Comparison of ENCODE assay signal across 16 cellular contexts in genomic region chr2:25421289-25421688, GRCh38.
A peak's percentile ranks its signal among the peaks of the same experiment; 100 is the strongest.
DNase-seq lines count a peak whose midpoint lies in the region; ATAC-seq and TF ChIP-seq lines count a peak whose summit lies in the region.
"Had no signal": no experiment of that assay in that cellular context is flagged by ENCODE, and none has a peak within 500 bp of the region (broad histone marks: within the 10 kb centered on the region; RNA-seq: fewer than 3 reads in every experiment).

No MANE protein-coding gene starts in this region.

- H3K27me3 Mint-ChIP-seq in activated B cell treated with CpG ODN at 0.5 μM for 24 hours: no peaks in the 10 kb centered on the region
- H3K27me3 Mint-ChIP-seq in naive thymus-derived CD4-positive, alpha-beta T cell: no peaks in the 10 kb centered on the region

- POLR2A ChIA-PET in activated B cell treated with CpG ODN at 0.5 μM for 24 hours (lab: Charles Lee): interaction anchor here (0.9 to 6.7 kb wide), 14 partner anchors 9 to 259 kb away, joined by 3 to 214 read pairs (median 8); no protein-coding TSS in a partner anchor
- POLR2A ChIA-PET in naive thymus-derived CD4-positive, alpha-beta T cell (lab: Charles Lee): no interaction called here

- 77 to 90% (median 80%) methylated on average over 6 of the region's 6 CpGs for WGBS in adrenal gland, 4 donors

- H3K4me3 ChIP-seq in naive thymus-derived CD4-positive, alpha-beta T cell (ENCODE audit: low read length): no peak overlapping the region
- no peak overlapping the region for H3K4me3 ChIP-seq in adrenal gland

- peaks cover 0 to 9% (median 0%) of the 10 kb centered on the region in 3 experiments for H3K36me3 ChIP-seq in naive thymus-derived CD4-positive, alpha-beta T cell (ENCODE audit: control insufficient read depth in 2 of 3, insufficient read depth in 3 of 3, low read length in 3 of 3)
- no peaks in the 10 kb centered on the region for H3K36me3 ChIP-seq in adrenal gland (replicated peaks in 1 of 2)

- peaks cover 6% of the 10 kb centered on the region for H3K9me3 Mint-ChIP-seq in activated B cell treated with CpG ODN at 0.5 μM for 24 hours
- H3K9me3 Mint-ChIP-seq in naive thymus-derived CD4-positive, alpha-beta T cell: peaks cover 0 to 8% (median 0%) of the 10 kb centered on the region in 11 donors

- no peak for TF ChIP-seq CTCF in activated B cell treated with CpG ODN at 0.5 μM for 24 hours (IDR thresholded peaks at IDR 0.05)
- TF ChIP-seq CTCF in adrenal gland (IDR thresholded peaks at IDR 0.05): no peak

- H3K36me3 Mint-ChIP-seq in activated B cell treated with CpG ODN at 0.5 μM for 24 hours (ENCODE audit: low read depth): peaks cover 30% of the 10 kb centered on the region
- peaks cover 14 to 63% (median 38%) of the 10 kb centered on the region in 5 donors for H3K36me3 Mint-ChIP-seq in naive thymus-derived CD4-positive, alpha-beta T cell

- DNase-seq in GF-D8 (lab: John Stamatoyannopoulos, UW): peak; percentile 43
- DNase-seq in Kasumi-1 (lab: John Stamatoyannopoulos, UW): peak; percentile 20 to 22
- no peak for DNase-seq in activated B cell treated with CpG ODN at 0.5 μM for 24 hours
- DNase-seq in naive thymus-derived CD4-positive, alpha-beta T cell: no peak
- no peak for DNase-seq in adrenal gland
- no peak for DNase-seq in SW480 (ENCODE audit: low spot score)
- DNase-seq in RKO (ENCODE audit: low spot score): no peak
- DNase-seq: activated naive CD4-positive, alpha-beta T cell treated with Interleukin-2 at 50 U/mL for 16 hours; cortex of kidney; erythroblast; mammary epithelial cell; NCI-H1092; NCI-H524; substantia nigra had no signal

- CTCF ChIA-PET in activated B cell treated with CpG ODN at 0.5 μM for 24 hours (lab: Charles Lee): interaction anchor here (1.0 to 5.1 kb wide), 4 partner anchors 11 to 112 kb away, joined by 3 to 45 read pairs (median 24); no protein-coding TSS in a partner anchor
- CTCF ChIA-PET in naive thymus-derived CD4-positive, alpha-beta T cell (lab: Charles Lee): no interaction called here

- no peaks in the 10 kb centered on the region for H3K27me3 ChIP-seq in naive thymus-derived CD4-positive, alpha-beta T cell (ENCODE audit: control insufficient read depth in 2 of 2, insufficient read depth in 2 of 2, low read length in 2 of 2)
- H3K27me3 ChIP-seq in adrenal gland: no peaks in the 10 kb centered on the region

- no peak overlapping the region for H3K27ac ChIP-seq in naive thymus-derived CD4-positive, alpha-beta T cell (ENCODE audit: low read depth, low read length)
- no peak overlapping the region for H3K27ac ChIP-seq in adrenal gland

- no peaks in the 10 kb centered on the region for H3K4me1 ChIP-seq in naive thymus-derived CD4-positive, alpha-beta T cell (ENCODE audit: control insufficient read depth in 2 of 2, insufficient read depth in 2 of 2, low read length in 2 of 2)
- no peaks in the 10 kb centered on the region for H3K4me1 ChIP-seq in adrenal gland (replicated peaks in 1 of 2)

- no peaks in the 10 kb centered on the region for H3K9me3 ChIP-seq in naive thymus-derived CD4-positive, alpha-beta T cell (ENCODE audit: control insufficient read depth in 2 of 3, low read length in 3 of 3)
- H3K9me3 ChIP-seq in adrenal gland (replicated peaks in 1 of 3): no peaks in the 10 kb centered on the region

- peak overlapping the region; percentile 95 for H3K27ac Mint-ChIP-seq in activated B cell treated with CpG ODN at 0.5 μM for 24 hours
- H3K27ac Mint-ChIP-seq in naive thymus-derived CD4-positive, alpha-beta T cell: no peak overlapping the region
- H3K27ac Mint-ChIP-seq: T-helper 1 cell treated with Interleukin-12 subunit alpha and Interleukin-12 subunit beta and Interleukin-4 antibody, amounts not matched to agents 30 μg/mL and 1 μg/mL, for 36 hours had no signal

- ATAC-seq in activated B cell treated with CpG ODN at 0.5 μM for 24 hours (ENCODE audit: low read depth) (no peak), GM21717 (IDR thresholded peaks at IDR 0.05; ENCODE audit: unreplicated experiment) (no peak)
- ATAC-seq in naive thymus-derived CD4-positive, alpha-beta T cell: peak; percentile 33

- peaks cover 97% of the 10 kb centered on the region for H3K4me1 Mint-ChIP-seq in activated B cell treated with CpG ODN at 0.5 μM for 24 hours
- H3K4me1 Mint-ChIP-seq in naive thymus-derived CD4-positive, alpha-beta T cell: peaks cover 0 to 16% (median 0%) of the 10 kb centered on the region in 7 donors

- peak overlapping the region; percentile 93 for H3K4me3 Mint-ChIP-seq in activated B cell treated with CpG ODN at 0.5 μM for 24 hours
- H3K4me3 Mint-ChIP-seq in naive thymus-derived CD4-positive, alpha-beta T cell: no peak overlapping the region
- H3K4me3 Mint-ChIP-seq: T-helper 1 cell treated with Interleukin-12 subunit alpha and Interleukin-12 subunit beta and Interleukin-4 antibody, amounts not matched to agents 30 μg/mL and 1 μg/mL, for 36 hours had no signal

- TF ChIP-seq POLR2A in adrenal gland (IDR thresholded peaks at IDR 0.05): no peak

- intact Hi-C loops in activated B cell treated with CpG ODN at 0.5 μM for 24 hours (cut with micrococcal nuclease): loop anchor here (2.0 to 5.0 kb wide), 3 partner anchors 78 to 254 kb away; partner anchors contain the start of gene POMC
- intact Hi-C loops in naive thymus-derived CD4-positive, alpha-beta T cell (cut with micrococcal nuclease): no loop called here
- intact Hi-C loops in adrenal gland (cut with DNase I): no loop called here

Comparison
In these comparisons a context has a peak if more than half of its experiments do, and no peak if none do; other contexts are left out.
1. DNase-seq: peak in GF-D8 (single experiment) and Kasumi-1 (2 of 2); none in activated B cell treated with CpG ODN at 0.5 μM for 24 hours (single experiment), naive thymus-derived CD4-positive, alpha-beta T cell (0 of 9), adrenal gland (0 of 7), SW480 (single experiment) and RKO (single experiment).